ENCODE assay signal across 8 cellular contexts in genomic region chr7:48035301-48035966, GRCh38. TPM values are rescaled to one million over a fixed set of nuclear protein-coding genes. Genes with fewer than 3 reads are reported as not detected.
DNase-seq lines count a peak whose midpoint lies in the region; ATAC-seq and TF ChIP-seq lines count a peak whose summit lies in the region.

Gene C7orf57 (plus strand): TSS chr7:48035543. CDS start chr7:48036309, 766 bp downstream.

- CTCF ChIA-PET in Calu3 (lab: Charles Lee), result interaction anchor here (0.9 to 1.3 kb wide), 4 partner anchors 9 to 58 kb away, joined by 3 to 4 read pairs (median 3); partner anchors contain the start of gene UPP1

- H3K9me3 ChIP-seq in Peyer's patch, result no peaks in the 10 kb centered on the region

- peak within 1 kb of the TSS; percentile 35 to 62 (median 60) for H3K4me3 ChIP-seq in Peyer's patch

- H3K36me3 Mint-ChIP-seq in Calu3 (ENCODE audit: insufficient read depth, unreplicated experiment) (peaks cover 14% of the 10 kb centered on the region), neural crest cell (ENCODE audit: low read depth) (no peaks in the 10 kb centered on the region)

- peaks cover 30% of the 10 kb centered on the region for H3K27me3 Mint-ChIP-seq in Calu3 (ENCODE audit: unreplicated experiment)
- H3K27me3 Mint-ChIP-seq in neural crest cell (ENCODE audit: low read depth), result peaks cover 87% of the 10 kb centered on the region

- H3K9me3 Mint-ChIP-seq in Calu3 (ENCODE audit: low read depth, unreplicated experiment), result no peaks in the 10 kb centered on the region
- H3K9me3 Mint-ChIP-seq in neural crest cell, result no peaks in the 10 kb centered on the region

- TF ChIP-seq CTCF in Calu3 (IDR thresholded peaks at IDR 0.05; ENCODE audit: unreplicated experiment), result no peak
- TF ChIP-seq CTCF in Peyer's patch (IDR thresholded peaks at IDR 0.05), result peak in 3 of 6 experiments; percentile 6 to 56 (median 18)
- TF ChIP-seq CTCF in neural crest cell (conservative IDR thresholded peaks at IDR 0.05), result no peak

- BruUV-seq in Calu3 (replicated peaks; lab: Mats Ljungman, UMichigan), result no TSS peak

- no peak for TF ChIP-seq POLR2A in Peyer's patch (IDR thresholded peaks at IDR 0.05)

- peaks cover 0 to 10% (median 7%) of the 10 kb centered on the region in 4 donors for H3K4me1 ChIP-seq in Peyer's patch

- intact Hi-C loops in Calu3 (cut with micrococcal nuclease; ENCODE audit: unreplicated experiment), result loop anchor here (2.0 to 5.0 kb wide), 3 partner anchors 43 to 75 kb away; partner anchors contain the start of gene UPP1

- peak within 1 kb of the TSS; percentile 80 for H3K27ac Mint-ChIP-seq in Calu3 (ENCODE audit: unreplicated experiment)
- H3K27ac Mint-ChIP-seq in neural crest cell (ENCODE audit: unreplicated experiment), result no peak within 1 kb of the TSS

- no peaks in the 10 kb centered on the region for H3K27me3 ChIP-seq in Peyer's patch

- peak; percentile 95 for ATAC-seq in GM21390 (IDR thresholded peaks at IDR 0.05; ENCODE audit: unreplicated experiment)

- no peaks in the 10 kb centered on the region for H3K36me3 ChIP-seq in Peyer's patch

- no peak within 1 kb of the TSS for H3K27ac ChIP-seq in Peyer's patch

- peak within 1 kb of the TSS; percentile 93 for H3K4me3 Mint-ChIP-seq in Calu3 (ENCODE audit: low read depth, unreplicated experiment)
- peak within 1 kb of the TSS; percentile 85 for H3K4me3 Mint-ChIP-seq in neural crest cell

- H3K4me1 Mint-ChIP-seq in Calu3 (ENCODE audit: low read depth, unreplicated experiment), result peaks cover 14% of the 10 kb centered on the region
- peaks cover 7% of the 10 kb centered on the region for H3K4me1 Mint-ChIP-seq in neural crest cell

- peak; percentile 98 for DNase-seq in Calu3
- peak; percentile 46 for DNase-seq in HS-5 (ENCODE audit: low read depth)
- peak; percentile 82 to 95 (median 93) for DNase-seq in Peyer's patch
- peak; percentile 83 for DNase-seq in activated gamma-delta T cell treated with Interleukin-2 at 50 U/mL for 16 hours
- DNase-seq in foreskin melanocyte, result peak; percentile 78
- peak; percentile 81 for DNase-seq in neural crest cell (ENCODE audit: low read depth, low spot score)
- DNase-seq in stimulated activated naive CD4-positive, alpha-beta T cell treated with Interleukin-2 at 50 U/mL for 16 hours (lab: John Stamatoyannopoulos, UW), result peak; percentile 88

RNA-seq across cellular contexts. Expression of gene C7orf57, which starts in this region (rescaled TPM):
- total RNA-seq in Calu3 (2022) (0.24 and 0.33 TPM in 2 replicates), Peyer's patch (not detected), neural crest cell (not detected in 2 replicates)

Comparison
In these comparisons a context has a peak if more than half of its experiments do, and no peak if none do; other contexts are left out.
1. Peak in DNase-seq in Calu3; RNA of the gene not detected or under 1 TPM.
2. Peak in DNase-seq and H3K4me3 ChIP-seq in Peyer's patch; RNA of the gene not detected or under 1 TPM.
3. Peak in DNase-seq in neural crest cell; RNA of the gene not detected or under 1 TPM.
4. DNase-seq: peak in every context shown above with its lines; median percentile 98 in Calu3; 93 in Peyer's patch; 88 in stimulated activated naive CD4-positive, alpha-beta T cell treated with Interleukin-2 at 50 U/mL for 16 hours; 83 in activated gamma-delta T cell treated with Interleukin-2 at 50 U/mL for 16 hours; 81 in neural crest cell; 78 in foreskin melanocyte; 46 in HS-5.